17 cellular contexts compared by ENCODE assay signal in the genomic region with DNA sequence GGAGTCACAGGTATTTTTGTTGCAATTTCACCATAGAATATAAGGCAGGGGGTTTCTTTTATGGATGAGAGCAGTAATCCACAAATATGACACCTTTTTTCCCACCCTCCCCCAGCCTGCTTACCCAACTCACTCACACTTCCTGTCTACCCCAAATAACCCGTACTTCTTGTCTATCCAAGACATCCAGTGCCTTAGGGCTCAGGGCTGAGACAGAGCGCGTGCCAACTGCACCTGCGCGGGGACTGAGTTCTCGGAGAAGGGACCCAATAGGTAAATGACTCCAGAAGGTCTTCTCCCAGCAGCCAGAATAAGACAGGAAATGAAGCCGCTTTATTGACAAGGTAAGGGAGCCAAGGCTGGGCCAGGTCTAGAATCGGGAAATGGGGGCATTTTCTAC.
DNase-seq lines count a peak whose midpoint lies in the region; ATAC-seq and TF ChIP-seq lines count a peak whose summit lies in the region.
"Had no signal": no experiment of that assay in that cellular context is flagged by ENCODE, and none has a peak within 500 bp of the region (broad histone marks: within the 10 kb centered on the region; RNA-seq: fewer than 3 reads in every experiment).

No MANE protein-coding gene starts in this region.

- intact Hi-C loops in Right ventricle myocardium inferior (cut with DNase I), result no loop called here

- no peak for ATAC-seq in Right ventricle myocardium inferior

- DNase-seq in NCI-H82 (lab: John Stamatoyannopoulos, UW), result peak; percentile 30
- no peak for DNase-seq in NCI-H82 treated with DMSO at 0.1 percent for 48 hours (lab: John Stamatoyannopoulos, UW; ENCODE audit: unreplicated experiment)
- DNase-seq in RPMI8226, result peak; percentile 76
- DNase-seq in epithelial cell of esophagus (ENCODE audit: low read depth), result peak; percentile 85
- DNase-seq in NK-92 (lab: John Stamatoyannopoulos, UW; ENCODE audit: unreplicated experiment), result no peak
- no peak for DNase-seq in NK-92 treated with Interleukin-12 subunit alpha and Interleukin-12 subunit beta, amount 100 ng/mL, for 24 hours (lab: John Stamatoyannopoulos, UW)
- no peak for DNase-seq in Right ventricle myocardium inferior (ENCODE audit: missing footprints)
- DNase-seq in COLO668 (lab: John Stamatoyannopoulos, UW; ENCODE audit: unreplicated experiment), result no peak
- DNase-seq: C1 segment of cervical spinal cord, COR-L47, H9, Kasumi-1, NCI-H1694, NCI-H2107, NCI-H345, NCI-H774, SIG-M5 had no signal

- no peak overlapping the region for H3K4me3 ChIP-seq in epithelial cell of esophagus (ENCODE audit: low read length)

- TF ChIP-seq CTCF in epithelial cell of esophagus (IDR thresholded peaks at IDR 0.05; ENCODE audit: insufficient read depth, low read depth, low read length, missing control alignments), result no peak

Comparison
In these comparisons a context has a peak if more than half of its experiments do, and no peak if none do; other contexts are left out.
1. DNase-seq: peak in NCI-H82 (single experiment), RPMI8226 (single experiment) and epithelial cell of esophagus (single experiment); none in NCI-H82 treated with DMSO at 0.1 percent for 48 hours (single experiment), NK-92 (single experiment), NK-92 treated with Interleukin-12 subunit alpha and Interleukin-12 subunit beta, amount 100 ng/mL, for 24 hours (single experiment), Right ventricle myocardium inferior (single experiment) and COLO668 (single experiment).